22 cellular contexts compared by ENCODE assay signal in the genomic region with DNA sequence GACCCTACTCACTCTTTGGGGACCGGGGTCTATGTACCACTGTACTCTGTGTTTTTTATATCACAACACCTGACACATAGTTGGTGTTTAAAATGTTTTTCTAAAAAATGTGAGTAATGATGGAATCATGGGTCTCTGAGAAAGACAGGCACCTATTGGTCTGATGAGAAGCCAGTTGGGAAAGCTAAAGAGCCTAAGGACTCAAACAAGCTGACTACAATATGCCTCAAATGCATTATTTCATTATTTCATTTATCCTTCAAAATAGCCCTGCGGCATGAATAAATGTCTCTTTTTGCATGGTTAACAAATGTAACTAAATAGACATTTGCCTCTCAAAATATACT.
"Had no signal": no experiment of that assay in that cellular context is flagged by ENCODE, and none has a peak within 500 bp of the region (broad histone marks: within the 10 kb centered on the region; RNA-seq: fewer than 3 reads in every experiment).

No MANE protein-coding gene starts in this region.

- H3K4me1 ChIP-seq: colonic mucosa, gastroesophageal sphincter, heart left ventricle, prostate gland, right atrium auricular region, suprapubic skin had no signal

- H3K9me3 Mint-ChIP-seq: activated CD4-positive, alpha-beta T cell treated with anti-CD3 and anti-CD28 coated beads, Interleukin-2, amount 10 ng/mL, durations not matched to agents 24 days and 14 days; activated CD8-positive, alpha-beta T cell treated with anti-CD3 and anti-CD28 coated beads for 36 hours; activated naive CD4-positive, alpha-beta T cell treated with anti-CD3 and anti-CD28 coated beads for 36 hours; activated T-cell treated with anti-CD3 and anti-CD28 coated beads, Interleukin-2, amount 50 U/mL, for 24 hours; activated T-helper 2 cell treated with anti-CD3 and anti-CD28 coated beads, Interferon-gamma antibody, Interleukin-2, Interleukin-4, amounts not matched to agents 10 μg/mL and 5 μg/mL and 100 μg/mL, durations not matched to agents 14 hours and 24 hours and 36 hours; central memory CD8-positive, alpha-beta T cell; naive B cell; neural crest cell; stimulated activated naive CD8-positive, alpha-beta T cell treated with anti-CD3 and anti-CD28 coated beads, Interleukin-15, Interleukin-2, amounts not matched to agents 100 ng/mL and 50 ng/mL, for 24 hours; type B pancreatic cell had no signal

- DNase-seq: activated CD4-positive, alpha-beta T cell treated with anti-CD3 and anti-CD28 coated beads, Interleukin-2, amount 10 ng/mL, durations not matched to agents 24 days and 14 days; activated CD8-positive, alpha-beta T cell treated with anti-CD3 and anti-CD28 coated beads for 36 hours; activated naive CD4-positive, alpha-beta T cell treated with anti-CD3 and anti-CD28 coated beads for 36 hours; activated T-cell treated with anti-CD3 and anti-CD28 coated beads, Interleukin-2, amount 50 U/mL, for 24 hours; colonic mucosa; heart left ventricle; kidney glomerular epithelial cell; left ventricle myocardium superior; mucosa of descending colon; naive B cell; stimulated activated CD4-positive, alpha-beta T cell treated with anti-CD3 and anti-CD28 coated beads, Interleukin-2, amount 100 ng/mL, for 48 hours had no signal

- H3K27me3 ChIP-seq: brain microvascular endothelial cell, colonic mucosa, gastroesophageal sphincter, heart left ventricle, right atrium auricular region, suprapubic skin had no signal

- H3K36me3 ChIP-seq: brain microvascular endothelial cell, colonic mucosa, gastroesophageal sphincter, heart left ventricle, prostate gland, right atrium auricular region, suprapubic skin had no signal

- H3K9me3 ChIP-seq: colonic mucosa, gastroesophageal sphincter, heart left ventricle, mucosa of descending colon, prostate gland, right atrium auricular region, suprapubic skin had no signal

- H3K4me3 Mint-ChIP-seq: activated CD4-positive, alpha-beta T cell treated with anti-CD3 and anti-CD28 coated beads, Interleukin-2, amount 10 ng/mL, durations not matched to agents 24 days and 14 days; activated CD8-positive, alpha-beta T cell treated with anti-CD3 and anti-CD28 coated beads for 36 hours; activated naive CD4-positive, alpha-beta T cell treated with anti-CD3 and anti-CD28 coated beads for 36 hours; activated T-cell treated with anti-CD3 and anti-CD28 coated beads, Interleukin-2, amount 50 U/mL, for 24 hours; central memory CD8-positive, alpha-beta T cell; naive B cell; neural crest cell; stimulated activated naive CD8-positive, alpha-beta T cell treated with anti-CD3 and anti-CD28 coated beads, Interleukin-15, Interleukin-2, amounts not matched to agents 100 ng/mL and 50 ng/mL, for 24 hours; type B pancreatic cell had no signal

- H3K36me3 Mint-ChIP-seq: naive B cell, type B pancreatic cell had no signal

- H3K27ac Mint-ChIP-seq: activated CD4-positive, alpha-beta T cell treated with anti-CD3 and anti-CD28 coated beads, Interleukin-2, amount 10 ng/mL, durations not matched to agents 24 days and 14 days; activated CD8-positive, alpha-beta T cell treated with anti-CD3 and anti-CD28 coated beads for 36 hours; activated naive CD4-positive, alpha-beta T cell treated with anti-CD3 and anti-CD28 coated beads for 36 hours; activated T-cell treated with anti-CD3 and anti-CD28 coated beads, Interleukin-2, amount 50 U/mL, for 24 hours; activated T-helper 2 cell treated with anti-CD3 and anti-CD28 coated beads, Interferon-gamma antibody, Interleukin-2, Interleukin-4, amounts not matched to agents 10 μg/mL and 5 μg/mL and 100 μg/mL, durations not matched to agents 14 hours and 24 hours and 36 hours; naive B cell; stimulated activated naive CD8-positive, alpha-beta T cell treated with anti-CD3 and anti-CD28 coated beads, Interleukin-15, Interleukin-2, amounts not matched to agents 100 ng/mL and 50 ng/mL, for 24 hours; type B pancreatic cell had no signal

- ATAC-seq: activated CD8-positive, alpha-beta T cell treated with anti-CD3 and anti-CD28 coated beads for 36 hours; gastroesophageal sphincter; heart left ventricle; left ventricle myocardium superior had no signal

- H3K27ac ChIP-seq: brain microvascular endothelial cell, colonic mucosa, gastroesophageal sphincter, heart left ventricle, prostate gland, right atrium auricular region, skin epidermis, suprapubic skin had no signal

- H3K4me3 ChIP-seq: colonic mucosa, gastroesophageal sphincter, heart left ventricle, mucosa of descending colon, prostate gland, right atrium auricular region, skin epidermis, suprapubic skin had no signal

- H3K27me3 Mint-ChIP-seq: activated CD4-positive, alpha-beta T cell treated with anti-CD3 and anti-CD28 coated beads, Interleukin-2, amount 10 ng/mL, durations not matched to agents 24 days and 14 days; activated CD8-positive, alpha-beta T cell treated with anti-CD3 and anti-CD28 coated beads for 36 hours; activated T-cell treated with anti-CD3 and anti-CD28 coated beads, Interleukin-2, amount 50 U/mL, for 24 hours; central memory CD8-positive, alpha-beta T cell; naive B cell; stimulated activated naive CD8-positive, alpha-beta T cell treated with anti-CD3 and anti-CD28 coated beads, Interleukin-15, Interleukin-2, amounts not matched to agents 100 ng/mL and 50 ng/mL, for 24 hours; type B pancreatic cell had no signal

- H3K4me1 Mint-ChIP-seq: activated CD4-positive, alpha-beta T cell treated with anti-CD3 and anti-CD28 coated beads, Interleukin-2, amount 10 ng/mL, durations not matched to agents 24 days and 14 days; central memory CD8-positive, alpha-beta T cell; naive B cell had no signal
